ENCODE assay signal across 26 cellular contexts in the genomic region with DNA sequence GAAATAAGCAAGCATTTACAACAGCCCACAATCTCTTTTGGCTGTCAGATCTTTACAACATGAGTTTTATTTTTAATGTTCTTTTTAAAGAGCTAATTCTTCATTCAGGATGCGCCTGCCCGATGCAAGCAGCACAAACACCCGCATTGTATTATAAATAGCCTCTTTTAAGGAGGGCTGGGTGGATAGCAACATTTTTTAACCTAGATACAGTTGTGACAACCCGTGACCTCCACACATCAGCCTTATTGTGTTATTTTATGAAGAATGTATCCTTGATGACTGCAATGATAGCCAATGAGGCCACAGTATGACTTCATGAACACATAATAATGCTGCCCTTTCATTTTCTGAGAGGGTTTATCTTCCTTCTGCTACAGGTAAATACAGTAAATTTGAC.
DNase-seq lines count a peak whose midpoint lies in the region; ATAC-seq and TF ChIP-seq lines count a peak whose summit lies in the region.
"Had no signal": no experiment of that assay in that cellular context is flagged by ENCODE, and none has a peak within 500 bp of the region (broad histone marks: within the 10 kb centered on the region; RNA-seq: fewer than 3 reads in every experiment).

No MANE protein-coding gene starts in this region.

- H3K27me3 ChIP-seq in mesendoderm (ENCODE audit: insufficient read depth, low read length, poor library complexity) (no peaks in the 10 kb centered on the region), uterus (no peaks in the 10 kb centered on the region)
- no peaks in the 10 kb centered on the region for H3K27me3 ChIP-seq in effector memory CD4-positive, alpha-beta T cell (replicated peaks; ENCODE audit: control insufficient read depth, insufficient read depth, low read length, poor library complexity, severe bottlenecking)
- H3K27me3 ChIP-seq: esophagus muscularis mucosa, stomach, upper lobe of right lung had no signal

- DNase-seq in SK-MEL-5 (ENCODE audit: low read depth, low spot score) = peak; percentile 23
- DNase-seq in epidermal melanocyte (ENCODE audit: insufficient read length, low spot score) = peak; percentile 57
- no peak for DNase-seq in mesendoderm
- no peak for DNase-seq in uterus
- no peak for DNase-seq in effector memory CD4-positive, alpha-beta T cell
- DNase-seq: activated CD8-positive, alpha-beta T cell treated with anti-CD3 and anti-CD28 coated beads, Interleukin-2, amount 10 ng/mL, durations not matched to agents 7 days and 5 days; activated naive CD4-positive, alpha-beta T cell treated with anti-CD3 and anti-CD28 coated beads for 36 hours; activated T-cell treated with anti-CD3 and anti-CD28 coated beads, Interleukin-2, amount 50 U/mL, for 24 hours; CD4-positive, alpha-beta memory T cell; central memory CD4-positive, alpha-beta T cell; effector CD8-positive, alpha-beta T cell; GDM1; MM.1S; naive B cell; NCI-H1436 treated with DMSO at 0.1 percent for 48 hours; NCI-H524; stimulated activated CD4-positive, alpha-beta T cell treated with anti-CD3 and anti-CD28 coated beads, Interleukin-12 subunit alpha, Interleukin-12 subunit beta, amount 100 ng/mL, for 4 hours; stimulated activated CD4-positive, alpha-beta T cell treated with anti-CD3 and anti-CD28 coated beads, Interleukin-4, amount 100 ng/mL, for 4 hours; stomach; T1000; upper lobe of right lung had no signal

- no peak overlapping the region for H3K4ac ChIP-seq in mesendoderm (ENCODE audit: low read depth, low read length)

- no peak overlapping the region for H3K56ac ChIP-seq in mesendoderm (ENCODE audit: low read length)

- H4K5ac ChIP-seq in mesendoderm (ENCODE audit: low read length) = no peak overlapping the region

- H2BK120ac ChIP-seq in mesendoderm (ENCODE audit: low read depth, low read length) = no peak overlapping the region

- TF ChIP-seq POLR2A in uterus (IDR thresholded peaks at IDR 0.05) = no peak

- in situ Hi-C loops in SK-MEL-5 (cut with HindIII; ENCODE audit: low pct_unique_long_range_greater_than_20kb, low sequenced_read_pairs) = no loop called here

- no peak overlapping the region for H3K23ac ChIP-seq in mesendoderm (ENCODE audit: low read length)

- H3K79me1 ChIP-seq in mesendoderm (ENCODE audit: low read length) = peaks cover 13% of the 10 kb centered on the region

- H3K4me1 ChIP-seq in mesendoderm (ENCODE audit: control insufficient read depth, low read depth, low read length) (peaks cover 17% of the 10 kb centered on the region), uterus (peaks cover 0 to 5% of the 10 kb centered on the region in 2 donors)
- H3K4me1 ChIP-seq in effector memory CD4-positive, alpha-beta T cell (ENCODE audit: control insufficient read depth, insufficient read depth, low read length, poor library complexity, severe bottlenecking) = peaks cover 6% of the 10 kb centered on the region

- no peak overlapping the region for H2BK15ac ChIP-seq in mesendoderm (replicated peaks; ENCODE audit: low read depth)

- H3K9me3 ChIP-seq in uterus = no peaks in the 10 kb centered on the region
- no peaks in the 10 kb centered on the region for H3K9me3 ChIP-seq in effector memory CD4-positive, alpha-beta T cell (ENCODE audit: control insufficient read depth, low read length)
- H3K9me3 ChIP-seq: esophagus muscularis mucosa, stomach, upper lobe of right lung had no signal

- H3K4me3 ChIP-seq in mesendoderm (ENCODE audit: low read length) (no peak overlapping the region), uterus (no peak overlapping the region)
- no peak overlapping the region for H3K4me3 ChIP-seq in effector memory CD4-positive, alpha-beta T cell (ENCODE audit: insufficient read depth, low read depth, low read length, poor library complexity, severe bottlenecking)
- H3K4me3 ChIP-seq: esophagus muscularis mucosa, stomach, upper lobe of right lung had no signal

- peak overlapping the region; percentile 21 for H3K18ac ChIP-seq in mesendoderm (ENCODE audit: low read length)

- H3K27ac ChIP-seq in mesendoderm (ENCODE audit: low read depth, low read length) (no peak overlapping the region), uterus (peak overlapping the region; percentile 18 to 64)
- H3K27ac ChIP-seq in effector memory CD4-positive, alpha-beta T cell (ENCODE audit: insufficient read depth, low read length, poor library complexity, severe bottlenecking) = no peak overlapping the region
- H3K27ac ChIP-seq: stomach, upper lobe of right lung had no signal

- H3K79me2 ChIP-seq in mesendoderm (ENCODE audit: control insufficient read depth, insufficient read depth, low read length) = peaks cover 13% of the 10 kb centered on the region

- WGBS in mesendoderm (ENCODE audit: extremely low coverage, insufficient coverage, low lambda C conversion rate) = no CpG with 5 or more reads among the region's 4 CpGs

- no peak overlapping the region for H3K9ac ChIP-seq in mesendoderm (ENCODE audit: low read length)

- H4K8ac ChIP-seq in mesendoderm (ENCODE audit: low read depth, low read length) = no peak overlapping the region

- H3K36me3 ChIP-seq in mesendoderm (ENCODE audit: control insufficient read depth, insufficient read depth, low read length) = no peaks in the 10 kb centered on the region
- no peaks in the 10 kb centered on the region for H3K36me3 ChIP-seq in uterus
- no peaks in the 10 kb centered on the region for H3K36me3 ChIP-seq in effector memory CD4-positive, alpha-beta T cell (ENCODE audit: control insufficient read depth, insufficient read depth, low read length)
- H3K36me3 ChIP-seq: esophagus muscularis mucosa, stomach, upper lobe of right lung had no signal

- intact Hi-C loops in uterus (cut with DNase I; ENCODE audit: low total_unique reads) = no loop called here

- no peak for TF ChIP-seq CTCF in uterus (IDR thresholded peaks at IDR 0.05)

- no peak overlapping the region for H2AK5ac ChIP-seq in mesendoderm (ENCODE audit: low read length)

- ATAC-seq in GM19452 (IDR thresholded peaks at IDR 0.05; ENCODE audit: unreplicated experiment) = no peak
- no peak for ATAC-seq in HG03457 (IDR thresholded peaks at IDR 0.05; ENCODE audit: unreplicated experiment)
- ATAC-seq: activated CD4-positive, CD25-positive, alpha-beta regulatory T cell treated with anti-CD3 and anti-CD28 coated beads, Interleukin-2, amount 50 U/mL, for 24 hours; activated CD8-positive, alpha-beta T cell treated with anti-CD3 and anti-CD28 coated beads, Interleukin-2, amount 10 ng/mL, durations not matched to agents 7 days and 5 days; HCT116; upper lobe of right lung had no signal

- H2BK5ac ChIP-seq in mesendoderm (ENCODE audit: low read length) = no peak overlapping the region

- H3K4me2 ChIP-seq in mesendoderm (ENCODE audit: low read length) = no peak overlapping the region

Comparison
In these comparisons a context has a peak if more than half of its experiments do, and no peak if none do; other contexts are left out.
1. DNase-seq: peak in SK-MEL-5 (single experiment) and epidermal melanocyte (single experiment); none in mesendoderm (single experiment), uterus (0 of 2) and effector memory CD4-positive, alpha-beta T cell (0 of 3).
2. H3K27ac ChIP-seq: peak in uterus (2 of 2); none in mesendoderm (single experiment) and effector memory CD4-positive, alpha-beta T cell (single experiment).